ENCODE assay signal across 22 cellular contexts in the genomic region with DNA sequence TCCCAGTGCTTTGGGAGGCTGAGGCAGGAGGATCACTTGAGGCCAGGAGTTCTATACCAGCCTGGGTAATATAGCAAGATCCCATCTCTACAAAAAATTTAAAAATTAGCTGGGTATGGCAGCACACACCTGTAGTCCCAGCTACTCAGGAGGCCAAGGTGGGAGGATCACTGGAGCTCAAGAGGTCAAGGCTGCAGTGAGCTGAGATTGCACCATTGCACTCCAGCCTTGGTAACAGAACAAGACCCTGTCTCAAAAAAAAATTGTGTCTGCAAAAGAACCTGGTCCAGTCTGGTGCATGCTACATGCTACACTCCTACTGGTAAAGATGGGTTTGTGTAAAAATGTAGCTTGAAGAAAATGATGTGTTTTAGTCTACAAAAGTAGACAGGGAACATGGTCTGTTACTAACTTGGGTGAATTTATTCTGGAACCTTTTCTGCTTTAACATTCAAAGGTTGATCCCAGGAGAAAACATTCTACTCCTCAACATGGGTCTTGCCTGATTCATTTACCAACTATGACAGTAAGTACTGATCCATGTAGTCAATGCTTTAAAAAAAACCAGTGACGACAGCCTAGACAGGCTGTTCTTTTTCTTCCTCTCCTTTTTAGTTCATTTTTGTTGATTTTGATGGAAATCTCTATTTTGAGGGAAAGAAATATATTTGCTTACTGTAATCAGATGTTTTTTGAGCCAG. TPM values are rescaled to one million over a fixed set of nuclear protein-coding genes. Genes with fewer than 3 reads are reported as not detected.
"Had no signal": no experiment of that assay in that cellular context is flagged by ENCODE, and none has a peak within 500 bp of the region (broad histone marks: within the 10 kb centered on the region; RNA-seq: fewer than 3 reads in every experiment).

No MANE protein-coding gene starts in this region.

- H3K4me3 ChIP-seq: dorsolateral prefrontal cortex, gastroesophageal sphincter, mucosa of descending colon, ovary, spleen, upper lobe of left lung, uterus had no signal

- H3K36me3 ChIP-seq: gastroesophageal sphincter, ovary, spleen, upper lobe of left lung, uterus had no signal

- ATAC-seq: esophagus mucosa; gastroesophageal sphincter; mucosa of descending colon; natural killer cell; right cardiac atrium; stimulated activated naive B cell treated with anti-CD40 and anti-IgM and Interleukin-4, amounts not matched to agents 10 μg/mL and 1 μg/mL and 100 μg/mL, for 72 hours; stimulated activated naive CD8-positive, alpha-beta T cell treated with anti-CD3 and anti-CD28 coated beads, Interleukin-15, amount 100 ng/mL, for 72 hours had no signal

- H3K27ac ChIP-seq: dorsolateral prefrontal cortex, gastroesophageal sphincter, ovary, spleen, upper lobe of left lung, uterus had no signal

- H3K9me3 ChIP-seq: gastroesophageal sphincter, mucosa of descending colon, ovary, spleen, upper lobe of left lung, uterus had no signal

- FAIRE-seq: keratinocyte had no signal

- H3K27me3 ChIP-seq: dorsolateral prefrontal cortex, gastroesophageal sphincter, ovary, spleen, upper lobe of left lung, uterus had no signal

- DNase-seq: caudate nucleus; cortex of kidney; dorsolateral prefrontal cortex; effector CD8-positive, alpha-beta T cell; glutamatergic neuron; immature natural killer cell; mucosa of descending colon; natural killer cell; ovary; right cardiac atrium; spleen; stimulated activated CD4-positive, alpha-beta T cell treated with anti-CD3 and anti-CD28 coated beads, Interleukin-15, amount 100 ng/mL, for 24 hours; stimulated activated CD4-positive, alpha-beta T cell treated with anti-CD3 and anti-CD28 coated beads, Interleukin-2, amount 100 ng/mL, for 24 hours; stimulated activated CD4-positive, alpha-beta T cell treated with anti-CD3 and anti-CD28 coated beads, Interleukin-4, amount 100 ng/mL, for 4 hours; stimulated activated naive B cell treated with anti-CD40 and anti-IgM and Interleukin-4, amounts not matched to agents 10 μg/mL and 1 μg/mL and 100 μg/mL, for 72 hours; stimulated activated naive CD8-positive, alpha-beta T cell treated with anti-CD3 and anti-CD28 coated beads, Interleukin-15, amount 100 ng/mL, for 72 hours; substantia nigra; upper lobe of left lung; uterus had no signal

- H3K4me1 ChIP-seq: gastroesophageal sphincter, upper lobe of left lung, uterus had no signal

RNA-seq across cellular contexts. Expression of gene ENAH, which starts 32.7 kb away (rescaled TPM):
- total RNA-seq: natural killer cell had no signal
